In the genomic region with DNA sequence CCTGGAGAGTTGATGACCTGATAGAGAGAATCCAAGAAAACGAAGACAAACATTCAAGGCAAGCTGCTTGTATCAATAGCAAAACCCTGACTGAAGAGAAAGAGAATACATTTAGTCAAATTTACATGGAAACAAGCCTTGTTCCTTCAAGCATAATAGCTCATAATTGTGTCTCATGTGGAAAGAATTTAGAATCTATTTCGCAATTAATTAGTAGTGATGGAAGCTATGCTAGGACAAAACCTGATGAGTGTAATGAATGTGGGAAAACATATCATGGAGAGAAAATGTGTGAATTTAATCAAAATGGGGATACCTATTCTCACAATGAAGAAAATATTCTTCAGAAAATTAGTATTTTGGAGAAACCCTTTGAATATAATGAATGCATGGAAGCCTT, we compare ENCODE assay signal across 23 cellular contexts. TPM values are rescaled to one million over a fixed set of nuclear protein-coding genes. Genes with fewer than 3 reads are reported as not detected.
A peak's percentile ranks its signal among the peaks of the same experiment; 100 is the strongest.
DNase-seq lines count a peak whose midpoint lies in the region; ATAC-seq and TF ChIP-seq lines count a peak whose summit lies in the region.
"Had no signal": no experiment of that assay in that cellular context is flagged by ENCODE, and none has a peak within 500 bp of the region (broad histone marks: within the 10 kb centered on the region; RNA-seq: fewer than 3 reads in every experiment).

No MANE protein-coding gene starts in this region.

- TF ChIP-seq POLR2A in ovary (IDR thresholded peaks at IDR 0.05), result no peak

- peaks cover 61 to 88% of the 10 kb centered on the region in 2 donors for H3K36me3 Mint-ChIP-seq in activated T-cell treated with anti-CD3 and anti-CD28 coated beads, Interleukin-2, amount 50 U/mL, for 72 hours (ENCODE audit: insufficient read depth in 2 of 2)
- peaks cover 85% of the 10 kb centered on the region for H3K36me3 Mint-ChIP-seq in activated T-helper 17 cell treated with anti-CD3 and anti-CD28 coated beads, Interleukin-2, amount 50 U/mL, for 72 hours (ENCODE audit: low read depth)
- H3K36me3 Mint-ChIP-seq in type B pancreatic cell, result peaks cover 94% of the 10 kb centered on the region

- no peaks in the 10 kb centered on the region for H3K27me3 ChIP-seq in ovary
- H3K27me3 ChIP-seq: adrenal gland, cardiac muscle cell, neural progenitor cell, SJSA1, tibial artery had no signal

- 0 out of 2 replicates have a peak overlapping the region, but pooled peaks have one; percentile 17 for H3K4me3 ChIP-seq in iPS-18c (ENCODE audit: insufficient read depth, low read depth, low read length)
- no peak overlapping the region for H3K4me3 ChIP-seq in ovary
- H3K4me3 ChIP-seq: cardiac muscle cell, SJSA1, skin epidermis, tibial artery had no signal

- intact Hi-C loops in ovary (cut with DNase I), result no loop called here

- WGBS in ovary, 3 donors, result 96 to 100% (median 99%) methylated on average over 2 of the region's 2 CpGs

- H3K27me3 Mint-ChIP-seq in activated T-cell treated with anti-CD3 and anti-CD28 coated beads, Interleukin-2, amount 50 U/mL, for 72 hours (ENCODE audit: low read depth), result no peaks in the 10 kb centered on the region
- H3K27me3 Mint-ChIP-seq in activated T-helper 17 cell treated with anti-CD3 and anti-CD28 coated beads, Interleukin-2, amount 50 U/mL, for 72 hours, result no peaks in the 10 kb centered on the region
- peaks cover 3% of the 10 kb centered on the region for H3K27me3 Mint-ChIP-seq in type B pancreatic cell
- H3K27me3 Mint-ChIP-seq: T-helper 17 cell had no signal

- H3K27ac Mint-ChIP-seq in activated T-cell treated with anti-CD3 and anti-CD28 coated beads, Interleukin-2, amount 50 U/mL, for 72 hours, result peak overlapping the region; percentile 46
- H3K27ac Mint-ChIP-seq in activated T-helper 17 cell treated with anti-CD3 and anti-CD28 coated beads, Interleukin-2, amount 50 U/mL, for 72 hours, result peak overlapping the region; percentile 63
- peak overlapping the region; percentile 25 for H3K27ac Mint-ChIP-seq in type B pancreatic cell
- H3K27ac Mint-ChIP-seq: neural progenitor cell, T-helper 17 cell had no signal

- H3K27ac ChIP-seq in ovary, result no peak overlapping the region
- H3K27ac ChIP-seq: 22Rv1, adrenal gland, cardiac muscle cell, neural progenitor cell, SJSA1, skin epidermis, tibial artery had no signal

- peaks cover 23 to 36% of the 10 kb centered on the region in 2 donors for H3K9me3 Mint-ChIP-seq in activated T-cell treated with anti-CD3 and anti-CD28 coated beads, Interleukin-2, amount 50 U/mL, for 72 hours
- H3K9me3 Mint-ChIP-seq in activated T-helper 17 cell treated with anti-CD3 and anti-CD28 coated beads, Interleukin-2, amount 50 U/mL, for 72 hours, result peaks cover 58% of the 10 kb centered on the region
- peaks cover 57% of the 10 kb centered on the region for H3K9me3 Mint-ChIP-seq in type B pancreatic cell

- H3K36me3 ChIP-seq in ovary, result peaks cover 14% of the 10 kb centered on the region

- H3K4me1 ChIP-seq in ovary (ENCODE audit: insufficient read depth), result no peaks in the 10 kb centered on the region
- H3K4me1 ChIP-seq: adrenal gland, Caco-2, neural progenitor cell, SJSA1, tibial artery had no signal

- no peak for DNase-seq in activated T-cell treated with anti-CD3 and anti-CD28 coated beads, Interleukin-2, amount 50 U/mL, for 72 hours
- DNase-seq in activated T-cell treated with anti-CD3 and anti-CD28 coated beads for 4 hours (no peak), type B pancreatic cell (ENCODE audit: extremely low spot score, unreplicated experiment) (no peak), retina (no peak), ovary (no peak)
- DNase-seq: activated CD4-positive, alpha-beta T cell treated with anti-CD3 and anti-CD28 coated beads for 48 hours; adrenal gland; Caco-2; foreskin fibroblast; left ventricle myocardium superior; NCI-H2081; stimulated activated CD4-positive, alpha-beta T cell treated with anti-CD3 and anti-CD28 coated beads, Interleukin-4, amount 100 ng/mL, for 1 hour; stimulated activated naive CD8-positive, alpha-beta T cell treated with anti-CD3 and anti-CD28 coated beads, Interleukin-15, Interleukin-2, amounts not matched to agents 100 U/mL and 50 U/mL, for 24 hours; T-helper 17 cell; tibial artery had no signal

- H3K9me3 ChIP-seq in iPS-18c (ENCODE audit: control insufficient read depth, insufficient read depth, low read length), result peaks cover 26% of the 10 kb centered on the region
- H3K9me3 ChIP-seq in ovary, result peaks cover 23 to 54% of the 10 kb centered on the region in 2 donors

- TF ChIP-seq CTCF in type B pancreatic cell (conservative IDR thresholded peaks at IDR 0.05) (no peak), ovary (IDR thresholded peaks at IDR 0.05) (no peak)

- H3K4me1 Mint-ChIP-seq in activated T-cell treated with anti-CD3 and anti-CD28 coated beads, Interleukin-2, amount 50 U/mL, for 72 hours (ENCODE audit: low read depth), result no peaks in the 10 kb centered on the region
- no peaks in the 10 kb centered on the region for H3K4me1 Mint-ChIP-seq in activated T-helper 17 cell treated with anti-CD3 and anti-CD28 coated beads, Interleukin-2, amount 50 U/mL, for 72 hours
- no peaks in the 10 kb centered on the region for H3K4me1 Mint-ChIP-seq in type B pancreatic cell (ENCODE audit: unreplicated experiment)
- H3K4me1 Mint-ChIP-seq: neural progenitor cell, T-helper 17 cell had no signal

- no peak for TF ChIP-seq EP300 in ovary (IDR thresholded peaks at IDR 0.05)

- no peak for ATAC-seq in activated T-cell treated with anti-CD3 and anti-CD28 coated beads, Interleukin-2, amount 50 U/mL, for 72 hours (replicated peaks in 1 of 2)
- no peak for ATAC-seq in activated T-helper 17 cell treated with anti-CD3 and anti-CD28 coated beads, Interleukin-2, amount 50 U/mL, for 72 hours (replicated peaks)
- ATAC-seq in HG03342 (IDR thresholded peaks at IDR 0.05; ENCODE audit: unreplicated experiment), result no peak
- ATAC-seq: left ventricle myocardium superior; stimulated activated naive CD8-positive, alpha-beta T cell treated with anti-CD3 and anti-CD28 coated beads, Interleukin-15, Interleukin-2, amounts not matched to agents 100 U/mL and 50 U/mL, for 24 hours; T-helper 17 cell had no signal

- H3K4me3 Mint-ChIP-seq in activated T-cell treated with anti-CD3 and anti-CD28 coated beads, Interleukin-2, amount 50 U/mL, for 72 hours, result no peak overlapping the region
- H3K4me3 Mint-ChIP-seq in activated T-helper 17 cell treated with anti-CD3 and anti-CD28 coated beads, Interleukin-2, amount 50 U/mL, for 72 hours, result peak overlapping the region; percentile 2
- H3K4me3 Mint-ChIP-seq in type B pancreatic cell, result peak overlapping the region; percentile 29
- H3K4me3 Mint-ChIP-seq: neural progenitor cell, T-helper 17 cell had no signal

RNA-seq across cellular contexts. Expression of gene RBAK, which starts 18.0 kb away (rescaled TPM):
- total RNA-seq in activated T-cell treated with anti-CD3 and anti-CD28 coated beads, Interleukin-2, amount 50 U/mL, for 72 hours, result 10 to 100 TPM; 12.9 to 14.8 TPM
- 10 to 100 TPM; 12.5 to 29.1 TPM for total RNA-seq in activated T-helper 17 cell treated with anti-CD3 and anti-CD28 coated beads, Interleukin-2, amount 50 U/mL, for 72 hours
- 15.5 and 15.9 TPM in 2 replicates for total RNA-seq in type B pancreatic cell (ENCODE audit: low replicate concordance)
- 10 to 100 TPM in 4 of 7 donors, 1 to 10 TPM in 3; 6.7 to 12.8 (median 11.8) TPM for total RNA-seq in ovary
- polyA plus RNA-seq in ovary, result 1 to 10 TPM; 4.7 to 6.5 TPM

Comparison
In these comparisons a context has a peak if more than half of its experiments do, and no peak if none do; other contexts are left out.
1. H3K4me3 Mint-ChIP-seq: peak in activated T-helper 17 cell treated with anti-CD3 and anti-CD28 coated beads, Interleukin-2, amount 50 U/mL, for 72 hours (single experiment) and type B pancreatic cell (single experiment); none in activated T-cell treated with anti-CD3 and anti-CD28 coated beads, Interleukin-2, amount 50 U/mL, for 72 hours (0 of 2).
2. Peak in every context shown above with its lines, with median percentiles within 50 percentile points of each other: H3K27ac Mint-ChIP-seq.